8 cellular contexts compared by ENCODE assay signal in genomic region chr5:83927140-83927733, GRCh38.
A peak's percentile ranks its signal among the peaks of the same experiment; 100 is the strongest.
DNase-seq lines count a peak whose midpoint lies in the region; ATAC-seq and TF ChIP-seq lines count a peak whose summit lies in the region.

No MANE protein-coding gene starts in this region.

- WGBS in heart right ventricle, 2 donors, result 32 to 41% methylated on average over 4 of the region's 4 CpGs

- BruUV-seq in A673 (replicated peaks; lab: Mats Ljungman, UMichigan), result no TSS peak

- DNase-seq in A673 (ENCODE audit: low spot score) (peak; percentile 66), GDM1 (lab: John Stamatoyannopoulos, UW) (peak; percentile 49), NCI-H446 treated with DMSO at 0.1 percent for 48 hours (lab: John Stamatoyannopoulos, UW) (peak; percentile 8), heart right ventricle (peak; percentile 16 to 40), renal cortical epithelial cell (ENCODE audit: low read depth) (peak; percentile 27)
- DNase-seq in activated naive CD4-positive, alpha-beta T cell treated with Interleukin-2 at 50 U/mL for 16 hours, result peak; percentile 9

- ATAC-seq in HG02678 (IDR thresholded peaks at IDR 0.05; ENCODE audit: unreplicated experiment), result peak; percentile 83
- ATAC-seq in heart right ventricle, result peak in 1 of 8 donors; percentile 33
- ATAC-seq in GM21737 (IDR thresholded peaks at IDR 0.05; ENCODE audit: unreplicated experiment), result no peak

- H3K27me3 ChIP-seq in A673 (replicated peaks; ENCODE audit: insufficient read depth, low read depth, low read length, poor library complexity) (no peaks in the 10 kb centered on the region), heart right ventricle (no peaks in the 10 kb centered on the region)

- H3K36me3 ChIP-seq in A673 (ENCODE audit: insufficient read depth, low read length, poor library complexity, severe bottlenecking), result no peaks in the 10 kb centered on the region
- H3K36me3 ChIP-seq in heart right ventricle, result no peaks in the 10 kb centered on the region

- H3K4me3 ChIP-seq in A673 (ENCODE audit: low read depth, low read length, poor library complexity, severe bottlenecking), result no peak overlapping the region
- H3K4me3 ChIP-seq in heart right ventricle, result no peak overlapping the region

- no peaks in the 10 kb centered on the region for H3K9me3 ChIP-seq in A673 (ENCODE audit: low read depth, low read length, poor library complexity, severe bottlenecking)
- peaks cover 0 to 14% (median 0%) of the 10 kb centered on the region in 11 donors for H3K9me3 ChIP-seq in heart right ventricle

- CTCF ChIA-PET in A673 (lab: Charles Lee), result no interaction called here

- intact Hi-C loops in A673 (cut with micrococcal nuclease; ENCODE audit: unreplicated experiment) (no loop called here), heart right ventricle (cut with DNase I) (loop anchor here in 2 of 10 donors (5.0 kb wide), 1 partner anchor 1120 kb away; no protein-coding TSS in a partner anchor)

- H3K4me1 ChIP-seq in A673 (ENCODE audit: insufficient read depth, low read length, poor library complexity, severe bottlenecking) (no peaks in the 10 kb centered on the region), heart right ventricle (peaks cover 0 to 5% (median 0%) of the 10 kb centered on the region in 9 donors)

- no peak overlapping the region for H3K27ac ChIP-seq in A673 (ENCODE audit: low read depth, low read length, poor library complexity, severe bottlenecking)
- no peak overlapping the region for H3K27ac ChIP-seq in heart right ventricle

- POLR2A ChIA-PET in A673 (lab: Charles Lee; ENCODE audit: low non-redundant PET), result no interaction called here

- TF ChIP-seq CTCF in A673 (conservative IDR thresholded peaks at IDR 0.05; ENCODE audit: low read depth, low read length) (peak; percentile 88), heart right ventricle (IDR thresholded peaks at IDR 0.05) (peak; percentile 10 to 73 (median 63))

Comparison
In these comparisons a context has a peak if more than half of its experiments do, and no peak if none do; other contexts are left out.
1. DNase-seq: peak in every context shown above with its lines; median percentile 66 in A673; 49 in GDM1; 28 in heart right ventricle; 27 in renal cortical epithelial cell; 9 in activated naive CD4-positive, alpha-beta T cell treated with Interleukin-2 at 50 U/mL for 16 hours; 8 in NCI-H446 treated with DMSO at 0.1 percent for 48 hours.